ENCODE assay signal across 12 cellular contexts in the genomic region with DNA sequence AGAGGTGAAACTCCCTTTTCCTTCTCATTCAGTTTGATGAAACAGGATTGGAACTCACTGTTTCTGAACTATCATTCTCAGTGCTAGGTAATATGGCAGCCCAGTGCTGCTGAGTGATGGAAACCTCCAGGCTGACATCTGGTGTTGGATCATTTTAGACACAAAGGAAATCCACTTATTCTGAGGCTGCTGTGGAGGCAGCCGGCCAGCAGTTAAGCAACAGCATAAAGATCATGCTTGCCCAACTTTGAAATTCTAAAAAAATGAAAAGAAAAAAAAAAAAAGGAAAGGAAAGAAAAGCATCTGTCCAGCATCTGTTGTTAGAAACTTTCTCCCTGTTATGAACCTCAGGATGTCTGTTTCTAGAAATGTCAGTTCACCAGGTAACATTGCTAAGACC.
DNase-seq lines count a peak whose midpoint lies in the region; ATAC-seq and TF ChIP-seq lines count a peak whose summit lies in the region.
"Had no signal": no experiment of that assay in that cellular context is flagged by ENCODE, and none has a peak within 500 bp of the region (broad histone marks: within the 10 kb centered on the region; RNA-seq: fewer than 3 reads in every experiment).

No MANE protein-coding gene starts in this region.

- no peak overlapping the region for H3K27ac Mint-ChIP-seq in Caco-2 (ENCODE audit: unreplicated experiment)
- H3K27ac Mint-ChIP-seq: mesothelial cell of epicardium had no signal

- H3K9me3 ChIP-seq in gastroesophageal sphincter = no peaks in the 10 kb centered on the region
- no peaks in the 10 kb centered on the region for H3K9me3 ChIP-seq in Caco-2

- DNase-seq in GM04503 (ENCODE audit: low read depth) (peak; percentile 53), SK-N-DZ (ENCODE audit: low spot score) (peak; percentile 40), renal cortical epithelial cell (ENCODE audit: low read depth) (peak; percentile 12), Caco-2 (no peak), NOMO-1 treated with DMSO at 0.1 percent for 48 hours (lab: John Stamatoyannopoulos, UW; ENCODE audit: unreplicated experiment) (no peak), GDM1 (lab: John Stamatoyannopoulos, UW) (no peak)
- DNase-seq: MM.1S, NCI-H774 had no signal

- peak overlapping the region in 2 of 4 donors; percentile 28 to 56 for H3K27ac ChIP-seq in gastroesophageal sphincter
- H3K27ac ChIP-seq: skin epidermis had no signal

- H3K4me3 Mint-ChIP-seq in Caco-2 (ENCODE audit: unreplicated experiment) = no peak overlapping the region
- H3K4me3 Mint-ChIP-seq: mesothelial cell of epicardium had no signal

- peaks cover 0 to 14% (median 0%) of the 10 kb centered on the region in 3 donors for H3K4me1 ChIP-seq in gastroesophageal sphincter
- peaks cover 19% of the 10 kb centered on the region for H3K4me1 ChIP-seq in Caco-2

- POLR2A ChIA-PET in Caco-2 (lab: Charles Lee) = no interaction called here

- no peak for TF ChIP-seq EP300 in gastroesophageal sphincter (IDR thresholded peaks at IDR 0.05)

- H3K27me3 ChIP-seq in gastroesophageal sphincter (no peaks in the 10 kb centered on the region), Caco-2 (replicated peaks; ENCODE audit: control insufficient read depth, insufficient read depth, low read length) (no peaks in the 10 kb centered on the region)

- no peaks in the 10 kb centered on the region for H3K36me3 Mint-ChIP-seq in Caco-2 (ENCODE audit: insufficient read depth, unreplicated experiment)
- H3K36me3 Mint-ChIP-seq: mesothelial cell of epicardium had no signal

- BruUV-seq in Caco-2 (replicated peaks; lab: Mats Ljungman, UMichigan) = no TSS peak

- H3K36me3 ChIP-seq in gastroesophageal sphincter = no peaks in the 10 kb centered on the region
- H3K36me3 ChIP-seq in Caco-2 (ENCODE audit: control insufficient read depth, insufficient read depth, low read length) = no peaks in the 10 kb centered on the region

- H3K4me3 ChIP-seq in gastroesophageal sphincter = no peak overlapping the region
- H3K4me3 ChIP-seq in Caco-2 (ENCODE audit: low read depth, low read length) = no peak overlapping the region
- H3K4me3 ChIP-seq: skin epidermis had no signal

- intact Hi-C loops in Caco-2 (cut with micrococcal nuclease; ENCODE audit: unreplicated experiment) = loop anchor here (1.0 kb wide), 1 partner anchor 107 kb away; no protein-coding TSS in a partner anchor

- CTCF ChIA-PET in Caco-2 (lab: Charles Lee) = no interaction called here

- no peak for TF ChIP-seq POLR2A in gastroesophageal sphincter (IDR thresholded peaks at IDR 0.05)

- H3K27me3 Mint-ChIP-seq in Caco-2 (ENCODE audit: insufficient read depth, unreplicated experiment) = no peaks in the 10 kb centered on the region

- WGBS in gastroesophageal sphincter (ENCODE audit: low coverage in 1 of 2), 2 donors = 40% methylated on average over 1 of the region's 1 CpG; no CpG with 5 or more reads in 1 of the 2 donors

- no peak for TF ChIP-seq CTCF in gastroesophageal sphincter (IDR thresholded peaks at IDR 0.05)
- no peak for TF ChIP-seq CTCF in Caco-2 (IDR thresholded peaks at IDR 0.05; ENCODE audit: insufficient read depth in 1 of 2, low read depth in 1 of 2, low read length in 1 of 2, severe bottlenecking in 1 of 2, unreplicated experiment in 1 of 2)

- peaks cover 5% of the 10 kb centered on the region for H3K4me1 Mint-ChIP-seq in Caco-2 (ENCODE audit: low read depth, unreplicated experiment)

- peak; percentile 80 for ATAC-seq in gastroesophageal sphincter
- no peak for ATAC-seq in GM18861 (IDR thresholded peaks at IDR 0.05; ENCODE audit: unreplicated experiment)

- H3K9me3 Mint-ChIP-seq in Caco-2 (ENCODE audit: unreplicated experiment) = no peaks in the 10 kb centered on the region
- H3K9me3 Mint-ChIP-seq: mesothelial cell of epicardium had no signal

Comparison
In these comparisons a context has a peak if more than half of its experiments do, and no peak if none do; other contexts are left out.
1. DNase-seq: peak in GM04503 (single experiment), SK-N-DZ (single experiment) and renal cortical epithelial cell (single experiment); none in Caco-2 (0 of 2), NOMO-1 treated with DMSO at 0.1 percent for 48 hours (single experiment) and GDM1 (single experiment).